Comparison of ENCODE assay signal across 1 cellular context in the genomic region with DNA sequence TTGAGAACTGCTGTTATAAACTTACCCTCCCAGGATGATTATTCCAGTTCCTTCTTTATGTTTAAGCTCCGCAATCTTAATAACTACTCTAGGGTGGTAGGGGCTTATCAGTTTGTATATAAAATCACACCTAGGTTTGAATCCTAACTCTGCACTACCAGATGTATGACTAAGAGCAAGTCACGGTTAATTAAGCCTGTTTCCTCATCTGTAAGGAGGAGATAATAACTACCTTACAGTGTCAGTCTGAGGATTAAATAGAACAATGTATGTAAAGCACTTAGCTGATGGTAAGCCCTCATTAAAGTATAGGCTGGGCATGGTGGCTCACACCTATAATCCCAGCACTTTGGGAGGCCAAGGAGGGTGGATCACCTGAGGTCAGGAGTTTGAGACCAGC.
TF ChIP-seq lines count a peak whose summit lies in the region.

No MANE protein-coding gene starts in this region.

TF ChIP-seq in GM12878, 131 proteins besides CTCF, POLR2A, EP300 and RAD21 (continued from another document):
- TF ChIP-seq SPI1 (IDR thresholded peaks at IDR 0.05; ENCODE audit: borderline replicate concordance, insufficient read depth, low read depth, low read length) (no peak), IRF4 (IDR thresholded peaks at IDR 0.05; ENCODE audit: low read depth, low read length) (no peak), TCF7 (IDR thresholded peaks at IDR 0.05; ENCODE audit: borderline replicate concordance) (no peak), STAT1 (conservative IDR thresholded peaks at IDR 0.05) (no peak), PML (IDR thresholded peaks at IDR 0.05; ENCODE audit: low read length) (no peak), MTA2 (IDR thresholded peaks at IDR 0.05; ENCODE audit: low read depth) (no peak), HDGF (IDR thresholded peaks at IDR 0.05) (no peak), EZH2 (IDR thresholded peaks at IDR 0.05; ENCODE audit: borderline replicate concordance, control insufficient read depth, low read depth, low read length) (no peak), YY1 (IDR thresholded peaks at IDR 0.05; ENCODE audit: low read depth, low read length) (no peak), ZNF622 (IDR thresholded peaks at IDR 0.05) (no peak), CREB1 (IDR thresholded peaks at IDR 0.05; ENCODE audit: low read depth) (no peak)
- TF ChIP-seq, protein P1, sequence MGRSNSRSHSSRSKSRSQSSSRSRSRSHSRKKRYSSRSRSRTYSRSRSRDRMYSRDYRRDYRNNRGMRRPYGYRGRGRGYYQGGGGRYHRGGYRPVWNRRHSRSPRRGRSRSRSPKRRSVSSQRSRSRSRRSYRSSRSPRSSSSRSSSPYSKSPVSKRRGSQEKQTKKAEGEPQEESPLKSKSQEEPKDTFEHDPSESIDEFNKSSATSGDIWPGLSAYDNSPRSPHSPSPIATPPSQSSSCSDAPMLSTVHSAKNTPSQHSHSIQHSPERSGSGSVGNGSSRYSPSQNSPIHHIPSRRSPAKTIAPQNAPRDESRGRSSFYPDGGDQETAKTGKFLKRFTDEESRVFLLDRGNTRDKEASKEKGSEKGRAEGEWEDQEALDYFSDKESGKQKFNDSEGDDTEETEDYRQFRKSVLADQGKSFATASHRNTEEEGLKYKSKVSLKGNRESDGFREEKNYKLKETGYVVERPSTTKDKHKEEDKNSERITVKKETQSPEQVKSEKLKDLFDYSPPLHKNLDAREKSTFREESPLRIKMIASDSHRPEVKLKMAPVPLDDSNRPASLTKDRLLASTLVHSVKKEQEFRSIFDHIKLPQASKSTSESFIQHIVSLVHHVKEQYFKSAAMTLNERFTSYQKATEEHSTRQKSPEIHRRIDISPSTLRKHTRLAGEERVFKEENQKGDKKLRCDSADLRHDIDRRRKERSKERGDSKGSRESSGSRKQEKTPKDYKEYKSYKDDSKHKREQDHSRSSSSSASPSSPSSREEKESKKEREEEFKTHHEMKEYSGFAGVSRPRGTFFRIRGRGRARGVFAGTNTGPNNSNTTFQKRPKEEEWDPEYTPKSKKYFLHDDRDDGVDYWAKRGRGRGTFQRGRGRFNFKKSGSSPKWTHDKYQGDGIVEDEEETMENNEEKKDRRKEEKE (IDR thresholded peaks at IDR 0.05): no peak
